ENCODE assay signal across 1 cellular context in the genomic region with DNA sequence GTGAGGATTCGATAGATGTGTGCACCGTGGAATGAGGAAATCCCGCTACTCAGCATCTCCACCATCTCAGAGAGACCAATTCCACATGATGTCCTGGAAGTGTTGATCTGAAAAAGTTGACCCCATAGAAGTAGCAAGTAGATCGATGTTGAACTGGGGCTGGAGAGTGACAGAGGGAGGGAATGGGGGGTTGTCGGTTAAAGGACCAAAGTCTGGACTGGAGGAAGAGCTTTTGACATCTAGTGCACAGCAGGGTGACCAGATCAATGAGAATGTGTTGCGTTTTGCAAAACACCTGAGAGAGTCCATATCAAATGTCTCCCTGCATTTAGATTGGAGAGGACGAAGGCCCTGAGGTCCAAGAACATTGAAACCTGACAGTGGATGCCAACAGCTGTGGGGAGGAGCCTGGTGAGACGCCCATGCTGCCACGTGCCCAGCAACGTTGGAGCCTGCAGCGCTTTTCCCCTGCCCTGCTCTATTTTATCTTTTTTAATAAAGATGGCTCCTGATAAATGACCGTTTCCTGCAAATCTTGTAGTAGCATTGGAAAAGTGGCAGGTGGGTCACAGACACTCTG.
TF ChIP-seq lines count a peak whose summit lies in the region.

No MANE protein-coding gene starts in this region.

TF ChIP-seq in HepG2, 621 proteins besides CTCF, POLR2A, EP300 and RAD21 (continued from another document):
- TF ChIP-seq HNF4G (IDR thresholded peaks at IDR 0.05; ENCODE audit: borderline replicate concordance, low read depth, low read length) (peak; percentile 29; the same call in 1 of the 2 replicates), HNF4G (CRISPR knock-in tag; IDR thresholded peaks at IDR 0.05; ENCODE audit: borderline replicate concordance, low read depth) (no peak), TP53 (CRISPR knock-in tag; conservative IDR thresholded peaks at IDR 0.05) (no peak), HNF4A (CRISPR knock-in tag; IDR thresholded peaks at IDR 0.05) (peak; percentile 32; the same call in 1 of the 2 replicates)
- TF ChIP-seq, protein P1, sequence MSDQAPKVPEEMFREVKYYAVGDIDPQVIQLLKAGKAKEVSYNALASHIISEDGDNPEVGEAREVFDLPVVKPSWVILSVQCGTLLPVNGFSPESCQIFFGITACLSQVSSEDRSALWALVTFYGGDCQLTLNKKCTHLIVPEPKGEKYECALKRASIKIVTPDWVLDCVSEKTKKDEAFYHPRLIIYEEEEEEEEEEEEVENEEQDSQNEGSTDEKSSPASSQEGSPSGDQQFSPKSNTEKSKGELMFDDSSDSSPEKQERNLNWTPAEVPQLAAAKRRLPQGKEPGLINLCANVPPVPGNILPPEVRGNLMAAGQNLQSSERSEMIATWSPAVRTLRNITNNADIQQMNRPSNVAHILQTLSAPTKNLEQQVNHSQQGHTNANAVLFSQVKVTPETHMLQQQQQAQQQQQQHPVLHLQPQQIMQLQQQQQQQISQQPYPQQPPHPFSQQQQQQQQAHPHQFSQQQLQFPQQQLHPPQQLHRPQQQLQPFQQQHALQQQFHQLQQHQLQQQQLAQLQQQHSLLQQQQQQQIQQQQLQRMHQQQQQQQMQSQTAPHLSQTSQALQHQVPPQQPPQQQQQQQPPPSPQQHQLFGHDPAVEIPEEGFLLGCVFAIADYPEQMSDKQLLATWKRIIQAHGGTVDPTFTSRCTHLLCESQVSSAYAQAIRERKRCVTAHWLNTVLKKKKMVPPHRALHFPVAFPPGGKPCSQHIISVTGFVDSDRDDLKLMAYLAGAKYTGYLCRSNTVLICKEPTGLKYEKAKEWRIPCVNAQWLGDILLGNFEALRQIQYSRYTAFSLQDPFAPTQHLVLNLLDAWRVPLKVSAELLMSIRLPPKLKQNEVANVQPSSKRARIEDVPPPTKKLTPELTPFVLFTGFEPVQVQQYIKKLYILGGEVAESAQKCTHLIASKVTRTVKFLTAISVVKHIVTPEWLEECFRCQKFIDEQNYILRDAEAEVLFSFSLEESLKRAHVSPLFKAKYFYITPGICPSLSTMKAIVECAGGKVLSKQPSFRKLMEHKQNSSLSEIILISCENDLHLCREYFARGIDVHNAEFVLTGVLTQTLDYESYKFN (CRISPR knock-in tag; conservative IDR thresholded peaks at IDR 0.05), result peak; percentile 54
